Comparison of ENCODE assay signal across 1 cellular context in the genomic region with DNA sequence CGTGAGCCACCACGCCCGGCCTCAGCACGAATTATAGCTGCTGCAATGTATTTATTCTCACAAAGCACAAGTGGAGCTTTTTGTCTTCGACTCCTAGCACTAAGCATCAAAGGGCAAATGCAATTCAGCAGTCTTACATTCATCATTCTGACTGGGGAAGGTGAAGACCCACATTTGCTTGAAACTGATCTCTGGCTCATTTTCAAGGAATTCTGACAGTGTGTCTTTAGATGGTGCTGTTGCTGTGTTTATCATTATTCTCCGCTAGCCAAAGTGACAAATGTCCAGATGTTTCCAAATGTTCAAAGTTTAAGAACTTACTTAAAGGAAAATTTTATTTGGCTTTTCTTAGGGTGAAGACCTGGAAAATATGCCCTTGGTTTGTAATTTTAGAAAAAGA.
TF ChIP-seq lines count a peak whose summit lies in the region.

No MANE protein-coding gene starts in this region.

TF ChIP-seq in HepG2, 621 proteins besides CTCF, POLR2A, EP300 and RAD21:
- TF ChIP-seq, protein P1, sequence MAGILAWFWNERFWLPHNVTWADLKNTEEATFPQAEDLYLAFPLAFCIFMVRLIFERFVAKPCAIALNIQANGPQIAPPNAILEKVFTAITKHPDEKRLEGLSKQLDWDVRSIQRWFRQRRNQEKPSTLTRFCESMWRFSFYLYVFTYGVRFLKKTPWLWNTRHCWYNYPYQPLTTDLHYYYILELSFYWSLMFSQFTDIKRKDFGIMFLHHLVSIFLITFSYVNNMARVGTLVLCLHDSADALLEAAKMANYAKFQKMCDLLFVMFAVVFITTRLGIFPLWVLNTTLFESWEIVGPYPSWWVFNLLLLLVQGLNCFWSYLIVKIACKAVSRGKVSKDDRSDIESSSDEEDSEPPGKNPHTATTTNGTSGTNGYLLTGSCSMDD (CRISPR knock-in tag; IDR thresholded peaks at IDR 0.05) = no peak
- peak; percentile 27; the same call in 1 of the 2 replicates for TF ChIP-seq STAG1 (CRISPR knock-in tag; IDR thresholded peaks at IDR 0.05)
